14 cellular contexts compared by ENCODE assay signal in the genomic region with DNA sequence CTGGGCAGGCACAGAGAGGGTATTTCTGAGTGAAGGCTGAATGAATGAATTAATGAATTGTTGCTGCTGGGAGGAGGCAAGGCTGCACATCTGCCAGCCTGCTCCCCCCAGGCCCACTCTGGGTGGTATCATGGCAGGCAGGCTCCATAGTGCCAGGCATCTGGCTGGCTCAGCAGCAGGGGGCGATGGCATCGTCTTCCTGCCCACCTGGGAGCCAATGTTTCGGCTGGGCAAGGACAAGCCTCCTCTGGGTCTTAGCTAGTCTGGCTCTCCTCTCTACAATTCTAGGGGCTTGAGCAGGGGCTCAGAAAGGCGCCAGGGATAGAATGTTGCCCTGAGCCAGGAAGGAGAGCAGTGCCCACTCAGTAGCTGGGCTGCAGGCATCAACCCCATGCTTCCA. TPM values are rescaled to one million over a fixed set of nuclear protein-coding genes. Genes with fewer than 3 reads are reported as not detected.
DNase-seq lines count a peak whose midpoint lies in the region; ATAC-seq, FAIRE-seq and TF ChIP-seq lines count a peak whose summit lies in the region.
"Had no signal": no experiment of that assay in that cellular context is flagged by ENCODE, and none has a peak within 500 bp of the region (broad histone marks: within the 10 kb centered on the region; RNA-seq: fewer than 3 reads in every experiment).

No MANE protein-coding gene starts in this region.

- DNase-seq in CD4-positive, alpha-beta memory T cell: no peak
- no peak for DNase-seq in GM12892 (ENCODE audit: insufficient read length)
- no peak for DNase-seq in T-helper 17 cell
- no peak for DNase-seq in memory B cell (ENCODE audit: low spot score in 2 of 2)
- no peak for DNase-seq in NCI-H226
- DNase-seq in tibial artery: no peak
- DNase-seq in ACHN: no peak
- DNase-seq in NCI-H1694 treated with DMSO at 0.1 percent for 48 hours (lab: John Stamatoyannopoulos, UW): no peak
- DNase-seq: activated CD4-positive, alpha-beta T cell treated with anti-CD3 and anti-CD28 coated beads, Interleukin-2, amount 50 U/mL, for 1 hour; NCI-H446 treated with DMSO at 0.1 percent for 48 hours; T-helper 2 cell had no signal

- H3K9me3 Mint-ChIP-seq in CD4-positive, alpha-beta memory T cell: no peaks in the 10 kb centered on the region
- no peaks in the 10 kb centered on the region for H3K9me3 Mint-ChIP-seq in memory B cell

- in situ Hi-C loops in ACHN (cut with HindIII; ENCODE audit: low pct_ligation_motif_present, low pct_unique_long_range_greater_than_20kb, low sequenced_read_pairs): no loop called here

- H3K4me3 ChIP-seq in CD4-positive, alpha-beta memory T cell (ENCODE audit: low read length in 2 of 2): no peak overlapping the region
- H3K4me3 ChIP-seq in tibial artery: no peak overlapping the region

- H3K27ac Mint-ChIP-seq in CD4-positive, alpha-beta memory T cell: peak overlapping the region in 5 of 7 donors; percentile 64 to 91 (median 89)
- H3K27ac Mint-ChIP-seq in T-helper 17 cell: peak overlapping the region; percentile 93
- peak overlapping the region; percentile 94 for H3K27ac Mint-ChIP-seq in memory B cell

- intact Hi-C loops in CD4-positive, alpha-beta memory T cell (cut with micrococcal nuclease): no loop called here
- intact Hi-C loops in tibial artery (cut with DNase I; ENCODE audit: low total_unique reads): no loop called here

- H3K27ac ChIP-seq in CD4-positive, alpha-beta memory T cell (ENCODE audit: low read depth, low read length): no peak overlapping the region
- no peak overlapping the region for H3K27ac ChIP-seq in tibial artery
- H3K27ac ChIP-seq: epithelial cell of prostate had no signal

- no peaks in the 10 kb centered on the region for H3K27me3 Mint-ChIP-seq in CD4-positive, alpha-beta memory T cell
- H3K27me3 Mint-ChIP-seq in T-helper 17 cell (no peaks in the 10 kb centered on the region), memory B cell (no peaks in the 10 kb centered on the region)

- peaks cover 14 to 43% of the 10 kb centered on the region in 2 donors for H3K36me3 Mint-ChIP-seq in CD4-positive, alpha-beta memory T cell
- peaks cover 2% of the 10 kb centered on the region for H3K36me3 Mint-ChIP-seq in T-helper 17 cell (ENCODE audit: low read depth)
- H3K36me3 Mint-ChIP-seq in memory B cell: peaks cover 41% of the 10 kb centered on the region

- no peaks in the 10 kb centered on the region for H3K27me3 ChIP-seq in CD4-positive, alpha-beta memory T cell (ENCODE audit: insufficient read depth, low read length)
- no peaks in the 10 kb centered on the region for H3K27me3 ChIP-seq in tibial artery

- CTCF ChIA-PET in CD4-positive, alpha-beta memory T cell (lab: Charles Lee; ENCODE audit: partially characterized antibody): interaction anchor here (0.7 to 31.1 kb wide), 6 partner anchors 8 to 224 kb away, joined by 3 to 684 read pairs (median 4); a partner anchor contains a TSS

- no peak for ATAC-seq in T-helper 17 cell
- no peak for ATAC-seq in memory B cell (ENCODE audit: low read depth)
- ATAC-seq: Panc1 had no signal

- peaks cover 58% of the 10 kb centered on the region for H3K4me1 ChIP-seq in CD4-positive, alpha-beta memory T cell (ENCODE audit: insufficient read depth, low read length)
- H3K4me1 ChIP-seq in tibial artery: peaks cover 0 to 9% (median under 1%) of the 10 kb centered on the region in 4 donors

- H3K9me3 ChIP-seq in CD4-positive, alpha-beta memory T cell (ENCODE audit: control insufficient read depth in 1 of 2, low read length in 2 of 2): no peaks in the 10 kb centered on the region
- H3K9me3 ChIP-seq in T-helper 17 cell (ENCODE audit: control insufficient read depth, low read length, poor library complexity, severe bottlenecking): no peaks in the 10 kb centered on the region
- no peaks in the 10 kb centered on the region for H3K9me3 ChIP-seq in tibial artery

- peak; percentile 27 for FAIRE-seq in GM12892 (lab: Jason Lieb, UNC)

- H3K36me3 ChIP-seq in CD4-positive, alpha-beta memory T cell (ENCODE audit: insufficient read depth, low read length): peaks cover 33% of the 10 kb centered on the region
- H3K36me3 ChIP-seq in tibial artery: peaks cover 30 to 65% (median 44%) of the 10 kb centered on the region in 3 donors

- TF ChIP-seq POLR2A in GM12892 (IDR thresholded peaks at IDR 0.05; ENCODE audit: low read depth, low read length): no peak

- no peak for TF ChIP-seq CTCF in tibial artery (IDR thresholded peaks at IDR 0.05)

- peaks cover 31 to 76% (median 54%) of the 10 kb centered on the region in 4 donors for H3K4me1 Mint-ChIP-seq in CD4-positive, alpha-beta memory T cell
- H3K4me1 Mint-ChIP-seq in T-helper 17 cell (peaks cover 50% of the 10 kb centered on the region), memory B cell (peaks cover 53% of the 10 kb centered on the region)

- H3K4me3 Mint-ChIP-seq in CD4-positive, alpha-beta memory T cell: peak overlapping the region in 3 of 8 donors; percentile 21 to 62 (median 26)
- H3K4me3 Mint-ChIP-seq in T-helper 17 cell: no peak overlapping the region
- H3K4me3 Mint-ChIP-seq in memory B cell: no peak overlapping the region

- POLR2A ChIA-PET in CD4-positive, alpha-beta memory T cell (lab: Charles Lee; ENCODE audit: partially characterized antibody): interaction anchor here (1.2 to 13.6 kb wide), 6 partner anchors 10 to 61 kb away, joined by 4 to 156 read pairs (median 8); a partner anchor contains a TSS

RNA-seq across cellular contexts. Expression of a gene that starts 1.7 kb away (rescaled TPM):
- total RNA-seq in CD4-positive, alpha-beta memory T cell: 1 to 10 TPM; 2.3 to 3.0 TPM
- polyA plus RNA-seq in CD4-positive, alpha-beta memory T cell: not detected
- polyA plus RNA-seq in GM12892 (2012; ENCODE audit: missing spikeins): 0.30 TPM
- under 1 TPM in 1 of 2 donors, not detected in 1; 0.42 TPM for total RNA-seq in T-helper 17 cell
- total RNA-seq: subcutaneous adipose tissue had no signal

RNA-seq across cellular contexts. Expression of a gene that starts 11.8 kb away (rescaled TPM):
- 10 to 100 TPM; 69.3 to 76.1 TPM for total RNA-seq in CD4-positive, alpha-beta memory T cell
- polyA plus RNA-seq in CD4-positive, alpha-beta memory T cell: 100 to 1,000 TPM; 122 to 124 TPM
- 26.4 TPM for polyA plus RNA-seq in GM12892 (2012; ENCODE audit: missing spikeins)
- total RNA-seq in T-helper 17 cell: 10 to 100 TPM; 44.8 to 48.2 TPM

RNA-seq across cellular contexts. Expression of a gene that starts 18.4 kb away (rescaled TPM):
- 10 to 100 TPM; 70.2 to 81.1 TPM for total RNA-seq in CD4-positive, alpha-beta memory T cell
- polyA plus RNA-seq in CD4-positive, alpha-beta memory T cell: 10 to 100 TPM; 52.0 to 85.3 TPM
- 24.1 TPM for polyA plus RNA-seq in GM12892 (2012; ENCODE audit: missing spikeins)
- 10 to 100 TPM; 43.9 to 58.0 TPM for total RNA-seq in T-helper 17 cell

RNA-seq across cellular contexts. Expression of a gene that starts 29.2 kb away (rescaled TPM):
- total RNA-seq in CD4-positive, alpha-beta memory T cell: 10 to 100 TPM; 30.0 to 34.6 TPM
- polyA plus RNA-seq in CD4-positive, alpha-beta memory T cell: 10 to 100 TPM; 30.5 to 35.4 TPM
- polyA plus RNA-seq in GM12892 (2012; ENCODE audit: missing spikeins): 58.3 TPM
- 10 to 100 TPM; 14.4 to 15.6 TPM for total RNA-seq in T-helper 17 cell

RNA-seq across cellular contexts. Expression of a gene that starts 51.3 kb away (rescaled TPM):
- total RNA-seq in CD4-positive, alpha-beta memory T cell: 100 to 1,000 TPM; 149 to 150 TPM
- polyA plus RNA-seq in CD4-positive, alpha-beta memory T cell: 100 to 1,000 TPM in 1 of 2 donors, 10 to 100 TPM in 1; 62.3 to 143 TPM
- 34.7 TPM for polyA plus RNA-seq in GM12892 (2012; ENCODE audit: missing spikeins)
- 100 to 1,000 TPM; 109 to 114 TPM for total RNA-seq in T-helper 17 cell
